ENCODE assay signal across 8 cellular contexts in genomic region chr6:139230421-139230840, GRCh38.
DNase-seq lines count a peak whose midpoint lies in the region; ATAC-seq lines count a peak whose summit lies in the region.

No MANE protein-coding gene starts in this region.

- no peak overlapping the region for H3K4ac ChIP-seq in mesenchymal stem cell (ENCODE audit: low read depth in 1 of 2, low read length in 2 of 2)

- H3K9ac ChIP-seq in mesenchymal stem cell (ENCODE audit: low read length), result no peak overlapping the region

- no peak overlapping the region for H2BK15ac ChIP-seq in mesenchymal stem cell (ENCODE audit: low read depth, poor library complexity, severe bottlenecking)

- H3K27ac Mint-ChIP-seq in T-helper 17 cell, result no peak overlapping the region
- no peak overlapping the region for H3K27ac Mint-ChIP-seq in activated T-cell treated with anti-CD3 and anti-CD28 coated beads, Interleukin-2, amount 50 U/mL, for 24 hours
- no peak overlapping the region for H3K27ac Mint-ChIP-seq in activated CD4-positive, alpha-beta memory T cell treated with anti-CD3 and anti-CD28 coated beads, Interleukin-2, amount 10 ng/mL, durations not matched to agents 7 days and 5 days

- H3K79me1 ChIP-seq in mesenchymal stem cell (replicated peaks; ENCODE audit: low read length, poor library complexity, severe bottlenecking), result no peaks in the 10 kb centered on the region

- H4K91ac ChIP-seq in mesenchymal stem cell (ENCODE audit: low read length), result no peak overlapping the region

- peaks cover 9% of the 10 kb centered on the region for H3K9me3 Mint-ChIP-seq in activated T-cell treated with anti-CD3 and anti-CD28 coated beads, Interleukin-2, amount 50 U/mL, for 24 hours
- peaks cover 6% of the 10 kb centered on the region for H3K9me3 Mint-ChIP-seq in activated CD4-positive, alpha-beta memory T cell treated with anti-CD3 and anti-CD28 coated beads, Interleukin-2, amount 10 ng/mL, durations not matched to agents 7 days and 5 days

- DNase-seq in ELR (ENCODE audit: low read depth) (peak; percentile 25), NAMALWA (ENCODE audit: low spot score) (peak; percentile 77), T-helper 17 cell (no peak), mesenchymal stem cell (peak; percentile 66), NCI-H1930 (lab: John Stamatoyannopoulos, UW) (no peak), ureter (ENCODE audit: low spot score) (no peak)
- no peak for DNase-seq in activated T-cell treated with anti-CD3 and anti-CD28 coated beads, Interleukin-2, amount 50 U/mL, for 24 hours
- DNase-seq in activated CD4-positive, alpha-beta memory T cell treated with anti-CD3 and anti-CD28 coated beads, Interleukin-2, amount 10 ng/mL, durations not matched to agents 7 days and 5 days, result no peak

- H3K27ac ChIP-seq in mesenchymal stem cell (ENCODE audit: low read length, poor library complexity, severe bottlenecking), result no peak overlapping the region

- H2AK5ac ChIP-seq in mesenchymal stem cell (ENCODE audit: low read length, severe bottlenecking), result no peak overlapping the region

- no peak overlapping the region for H3K4me3 ChIP-seq in mesenchymal stem cell (ENCODE audit: insufficient read depth in 1 of 2, low read depth in 1 of 2, low read length in 2 of 2)

- POLR2A ChIA-PET in activated CD4-positive, alpha-beta memory T cell treated with anti-CD3 and anti-CD28 coated beads, Interleukin-2, amount 10 ng/mL, durations not matched to agents 7 days and 5 days (lab: Charles Lee), result interaction anchor here (1.0 to 1.8 kb wide), 5 partner anchors 12 to 145 kb away, joined by 3 to 6 read pairs (median 4); partner anchors contain the start of gene CITED2

- no peaks in the 10 kb centered on the region for H3K9me3 ChIP-seq in T-helper 17 cell (ENCODE audit: control insufficient read depth, low read length, poor library complexity, severe bottlenecking)
- no peaks in the 10 kb centered on the region for H3K9me3 ChIP-seq in mesenchymal stem cell (ENCODE audit: control insufficient read depth, low read length)

- ATAC-seq in T-helper 17 cell, result no peak

- H4K8ac ChIP-seq in mesenchymal stem cell (ENCODE audit: low read length), result no peak overlapping the region

- no peak overlapping the region for H2BK12ac ChIP-seq in mesenchymal stem cell (ENCODE audit: low read length in 2 of 2)

- H3K27me3 Mint-ChIP-seq in T-helper 17 cell, result no peaks in the 10 kb centered on the region
- H3K27me3 Mint-ChIP-seq in activated T-cell treated with anti-CD3 and anti-CD28 coated beads, Interleukin-2, amount 50 U/mL, for 24 hours, result no peaks in the 10 kb centered on the region
- H3K27me3 Mint-ChIP-seq in activated CD4-positive, alpha-beta memory T cell treated with anti-CD3 and anti-CD28 coated beads, Interleukin-2, amount 10 ng/mL, durations not matched to agents 7 days and 5 days, result no peaks in the 10 kb centered on the region

- peak overlapping the region; percentile 7 for H3K4me3 Mint-ChIP-seq in T-helper 17 cell
- H3K4me3 Mint-ChIP-seq in activated T-cell treated with anti-CD3 and anti-CD28 coated beads, Interleukin-2, amount 50 U/mL, for 24 hours, result no peak overlapping the region
- no peak overlapping the region for H3K4me3 Mint-ChIP-seq in activated CD4-positive, alpha-beta memory T cell treated with anti-CD3 and anti-CD28 coated beads, Interleukin-2, amount 10 ng/mL, durations not matched to agents 7 days and 5 days

- H3K14ac ChIP-seq in mesenchymal stem cell (ENCODE audit: low read length in 2 of 2), result no peak overlapping the region

- no peak overlapping the region for H2AFZ ChIP-seq in mesenchymal stem cell (ENCODE audit: low read depth, low read length)

- no peak overlapping the region for H3K23ac ChIP-seq in mesenchymal stem cell (ENCODE audit: low read length in 2 of 2)

- no peak overlapping the region for H2BK5ac ChIP-seq in mesenchymal stem cell (ENCODE audit: low read depth, low read length, poor library complexity, severe bottlenecking)

- 83% methylated on average over 3 of the region's 3 CpGs for WGBS in mesenchymal stem cell

- no peaks in the 10 kb centered on the region for H3K27me3 ChIP-seq in mesenchymal stem cell (ENCODE audit: control insufficient read depth in 1 of 2, insufficient read depth in 1 of 2, low read length in 2 of 2)

- H3K18ac ChIP-seq in mesenchymal stem cell (ENCODE audit: low read depth in 1 of 2, low read length in 2 of 2), result no peak overlapping the region

- no peaks in the 10 kb centered on the region for H3K4me1 ChIP-seq in mesenchymal stem cell (ENCODE audit: control insufficient read depth, insufficient read depth, low read depth, low read length)

- no peaks in the 10 kb centered on the region for H3K36me3 Mint-ChIP-seq in T-helper 17 cell (ENCODE audit: low read depth)
- peaks cover 3% of the 10 kb centered on the region for H3K36me3 Mint-ChIP-seq in activated T-cell treated with anti-CD3 and anti-CD28 coated beads, Interleukin-2, amount 50 U/mL, for 24 hours (ENCODE audit: low read depth)
- peaks cover 6% of the 10 kb centered on the region for H3K36me3 Mint-ChIP-seq in activated CD4-positive, alpha-beta memory T cell treated with anti-CD3 and anti-CD28 coated beads, Interleukin-2, amount 10 ng/mL, durations not matched to agents 7 days and 5 days (ENCODE audit: low read depth)

- H3K36me3 ChIP-seq in mesenchymal stem cell (ENCODE audit: control insufficient read depth in 1 of 2, insufficient read depth in 2 of 2, low read depth in 1 of 2, low read length in 2 of 2), result no peaks in the 10 kb centered on the region

- H3K4me2 ChIP-seq in mesenchymal stem cell (ENCODE audit: low read length, poor library complexity, severe bottlenecking), result no peak overlapping the region

- CTCF ChIA-PET in activated CD4-positive, alpha-beta memory T cell treated with anti-CD3 and anti-CD28 coated beads, Interleukin-2, amount 10 ng/mL, durations not matched to agents 7 days and 5 days (lab: Charles Lee), result interaction anchor here (0.7 to 2.0 kb wide), 7 partner anchors 10 to 139 kb away, joined by 3 to 14 read pairs (median 5); partner anchors contain the start of gene TXLNB

- H2BK120ac ChIP-seq in mesenchymal stem cell (ENCODE audit: low read depth, low read length), result no peak overlapping the region

- H3K4me1 Mint-ChIP-seq in T-helper 17 cell, result peaks cover 11% of the 10 kb centered on the region
- H3K4me1 Mint-ChIP-seq in activated T-cell treated with anti-CD3 and anti-CD28 coated beads, Interleukin-2, amount 50 U/mL, for 24 hours (ENCODE audit: low read depth), result peaks cover 11% of the 10 kb centered on the region
- H3K4me1 Mint-ChIP-seq in activated CD4-positive, alpha-beta memory T cell treated with anti-CD3 and anti-CD28 coated beads, Interleukin-2, amount 10 ng/mL, durations not matched to agents 7 days and 5 days, result no peaks in the 10 kb centered on the region

Comparison
In these comparisons a context has a peak if more than half of its experiments do, and no peak if none do; other contexts are left out.
1. DNase-seq: peak in ELR (single experiment), NAMALWA (single experiment) and mesenchymal stem cell (single experiment); none in T-helper 17 cell (0 of 3), NCI-H1930 (0 of 2), activated T-cell treated with anti-CD3 and anti-CD28 coated beads, Interleukin-2, amount 50 U/mL, for 24 hours (single experiment), activated CD4-positive, alpha-beta memory T cell treated with anti-CD3 and anti-CD28 coated beads, Interleukin-2, amount 10 ng/mL, durations not matched to agents 7 days and 5 days (single experiment) and ureter (single experiment).